In genomic region chr17:46179375-46179999, GRCh38 we compare ENCODE assay signal across 11 cellular contexts. TPM values are rescaled to one million over a fixed set of nuclear protein-coding genes. Genes with fewer than 3 reads are reported as not detected.
A peak's percentile ranks its signal among the peaks of the same experiment; 100 is the strongest.
DNase-seq lines count a peak whose midpoint lies in the region; ATAC-seq and TF ChIP-seq lines count a peak whose summit lies in the region.
"Had no signal": no experiment of that assay in that cellular context is flagged by ENCODE, and none has a peak within 500 bp of the region (broad histone marks: within the 10 kb centered on the region; RNA-seq: fewer than 3 reads in every experiment).

No MANE protein-coding gene starts in this region.

- peak; percentile 85 for ATAC-seq in stimulated activated naive CD8-positive, alpha-beta T cell treated with anti-CD3 and anti-CD28 coated beads, Interleukin-15, amount 100 ng/mL, for 72 hours
- ATAC-seq in HG02938 (IDR thresholded peaks at IDR 0.05; ENCODE audit: unreplicated experiment): no peak

- no peak for TF ChIP-seq CTCF in glutamatergic neuron (IDR thresholded peaks at IDR 0.05; ENCODE audit: partially characterized antibody, unreplicated experiment)

- no peak overlapping the region for H3K4me3 ChIP-seq in SJCRH30

- H3K27me3 Mint-ChIP-seq in activated naive CD4-positive, alpha-beta T cell treated with anti-CD3 and anti-CD28 coated beads for 36 hours (ENCODE audit: low read depth): no peaks in the 10 kb centered on the region
- H3K27me3 Mint-ChIP-seq in glutamatergic neuron (ENCODE audit: unreplicated experiment): peaks cover 4% of the 10 kb centered on the region
- H3K27me3 Mint-ChIP-seq in stimulated activated naive CD8-positive, alpha-beta T cell treated with anti-CD3 and anti-CD28 coated beads, Interleukin-15, amount 100 ng/mL, for 72 hours: no peaks in the 10 kb centered on the region

- intact Hi-C loops in activated naive CD4-positive, alpha-beta T cell treated with anti-CD3 and anti-CD28 coated beads for 36 hours (cut with micrococcal nuclease): loop anchor here (1.0 kb wide), 2 partner anchors 8 to 23 kb away; no protein-coding TSS in a partner anchor

- peak overlapping the region; percentile 77 for H3K27ac Mint-ChIP-seq in activated naive CD4-positive, alpha-beta T cell treated with anti-CD3 and anti-CD28 coated beads for 36 hours
- peak overlapping the region; percentile 9 for H3K27ac Mint-ChIP-seq in glutamatergic neuron (ENCODE audit: unreplicated experiment)
- H3K27ac Mint-ChIP-seq in stimulated activated naive CD8-positive, alpha-beta T cell treated with anti-CD3 and anti-CD28 coated beads, Interleukin-15, amount 100 ng/mL, for 72 hours: peak overlapping the region; percentile 89 to 91

- CTCF ChIA-PET in activated naive CD4-positive, alpha-beta T cell treated with anti-CD3 and anti-CD28 coated beads for 36 hours (lab: Charles Lee): interaction anchor here (0.8 to 4.1 kb wide), 6 partner anchors 7 to 34 kb away, joined by 3 to 27 read pairs (median 10); partner anchors contain the start of gene KANSL1

- H3K4me3 Mint-ChIP-seq in activated naive CD4-positive, alpha-beta T cell treated with anti-CD3 and anti-CD28 coated beads for 36 hours: peak overlapping the region; percentile 42
- H3K4me3 Mint-ChIP-seq in glutamatergic neuron (ENCODE audit: unreplicated experiment): peak overlapping the region; percentile 2
- peak overlapping the region; percentile 73 to 84 for H3K4me3 Mint-ChIP-seq in stimulated activated naive CD8-positive, alpha-beta T cell treated with anti-CD3 and anti-CD28 coated beads, Interleukin-15, amount 100 ng/mL, for 72 hours

- no peaks in the 10 kb centered on the region for H3K9me3 ChIP-seq in SJCRH30 (replicated peaks)

- DNase-seq in activated naive CD4-positive, alpha-beta T cell treated with anti-CD3 and anti-CD28 coated beads for 36 hours: no peak
- DNase-seq in activated naive CD4-positive, alpha-beta T cell treated with anti-CD3 and anti-CD28 coated beads, Interleukin-2, amount 50 U/mL, for 16 hours: no peak
- DNase-seq in NOMO-1 (lab: John Stamatoyannopoulos, UW; ENCODE audit: unreplicated experiment in 2 of 2) (peak; percentile 90 to 96), glutamatergic neuron (no peak), SJCRH30 (no peak), SK-N-DZ (ENCODE audit: low spot score) (no peak)
- DNase-seq in stimulated activated naive CD8-positive, alpha-beta T cell treated with anti-CD3 and anti-CD28 coated beads, Interleukin-15, amount 100 ng/mL, for 72 hours: peak in 1 of 2 donors; percentile 21
- DNase-seq: activated CD4-positive, alpha-beta T cell treated with anti-CD3 and anti-CD28 coated beads, Interleukin-2, amount 50 U/mL, for 1 hour; NCI-H446 treated with DMSO at 0.1 percent for 48 hours had no signal

- H3K36me3 ChIP-seq in SJCRH30: peaks cover 6% of the 10 kb centered on the region; the same call in 1 of the 2 replicates

- no peaks in the 10 kb centered on the region for H3K9me3 Mint-ChIP-seq in activated naive CD4-positive, alpha-beta T cell treated with anti-CD3 and anti-CD28 coated beads for 36 hours
- H3K9me3 Mint-ChIP-seq in glutamatergic neuron (ENCODE audit: unreplicated experiment): peaks cover 3% of the 10 kb centered on the region
- H3K9me3 Mint-ChIP-seq in stimulated activated naive CD8-positive, alpha-beta T cell treated with anti-CD3 and anti-CD28 coated beads, Interleukin-15, amount 100 ng/mL, for 72 hours: no peaks in the 10 kb centered on the region

- no peaks in the 10 kb centered on the region for H3K27me3 ChIP-seq in SJCRH30

- peaks cover 9% of the 10 kb centered on the region for H3K36me3 Mint-ChIP-seq in activated naive CD4-positive, alpha-beta T cell treated with anti-CD3 and anti-CD28 coated beads for 36 hours (ENCODE audit: low read depth)
- no peaks in the 10 kb centered on the region for H3K36me3 Mint-ChIP-seq in glutamatergic neuron (ENCODE audit: unreplicated experiment)

- peaks cover 3% of the 10 kb centered on the region; the same call in 1 of the 2 replicates for H3K4me1 ChIP-seq in SJCRH30

- no peak overlapping the region for H3K27ac ChIP-seq in SJCRH30
- H3K27ac ChIP-seq: C4-2B had no signal

- peaks cover 91% of the 10 kb centered on the region for H3K4me1 Mint-ChIP-seq in activated naive CD4-positive, alpha-beta T cell treated with anti-CD3 and anti-CD28 coated beads for 36 hours (ENCODE audit: low read depth)
- H3K4me1 Mint-ChIP-seq in glutamatergic neuron (ENCODE audit: low read depth, unreplicated experiment): peaks cover 42% of the 10 kb centered on the region
- peaks cover 94% of the 10 kb centered on the region for H3K4me1 Mint-ChIP-seq in stimulated activated naive CD8-positive, alpha-beta T cell treated with anti-CD3 and anti-CD28 coated beads, Interleukin-15, amount 100 ng/mL, for 72 hours

RNA-seq across cellular contexts. Expression of gene KANSL1, which starts 13.7 kb away (rescaled TPM):
- 10 to 100 TPM; 64.3 to 64.5 TPM for total RNA-seq in activated naive CD4-positive, alpha-beta T cell treated with anti-CD3 and anti-CD28 coated beads for 36 hours
- 191 TPM for total RNA-seq in glutamatergic neuron (ENCODE audit: unreplicated experiment)
- 73.3 and 79.0 TPM in 2 replicates for total RNA-seq in SJCRH30 (2014; rRNA removed; shearing (Covaris generic))
- 24.1 and 37.8 TPM in 2 replicates for polyA plus RNA-seq in SK-N-DZ (2014; cell fraction: cytosol; rRNA removed)
- 83.5 and 163 TPM in 2 replicates for polyA plus RNA-seq in SK-N-DZ (2014; cell fraction: nucleus; rRNA removed)

Comparison
In these comparisons a context has a peak if more than half of its experiments do, and no peak if none do; other contexts are left out.
1. DNase-seq: peak in NOMO-1 (2 of 2); none in activated naive CD4-positive, alpha-beta T cell treated with anti-CD3 and anti-CD28 coated beads for 36 hours (single experiment), activated naive CD4-positive, alpha-beta T cell treated with anti-CD3 and anti-CD28 coated beads, Interleukin-2, amount 50 U/mL, for 16 hours (single experiment), glutamatergic neuron (single experiment), SJCRH30 (0 of 2) and SK-N-DZ (single experiment).
2. H3K27ac Mint-ChIP-seq: peak in every context shown above with its lines; median percentile 90 in stimulated activated naive CD8-positive, alpha-beta T cell treated with anti-CD3 and anti-CD28 coated beads, Interleukin-15, amount 100 ng/mL, for 72 hours; 77 in activated naive CD4-positive, alpha-beta T cell treated with anti-CD3 and anti-CD28 coated beads for 36 hours; 9 in glutamatergic neuron.
3. H3K4me3 Mint-ChIP-seq: peak in every context shown above with its lines; median percentile 78 in stimulated activated naive CD8-positive, alpha-beta T cell treated with anti-CD3 and anti-CD28 coated beads, Interleukin-15, amount 100 ng/mL, for 72 hours; 42 in activated naive CD4-positive, alpha-beta T cell treated with anti-CD3 and anti-CD28 coated beads for 36 hours; 2 in glutamatergic neuron.